ENCODE assay signal across 18 cellular contexts in genomic region chr5:38166832-38167231, GRCh38.
DNase-seq lines count a peak whose midpoint lies in the region; ATAC-seq and TF ChIP-seq lines count a peak whose summit lies in the region.
"Had no signal": no experiment of that assay in that cellular context is flagged by ENCODE, and none has a peak within 500 bp of the region (broad histone marks: within the 10 kb centered on the region; RNA-seq: fewer than 3 reads in every experiment).

No MANE protein-coding gene starts in this region.

- no peaks in the 10 kb centered on the region for H3K79me2 ChIP-seq in GM23338 (replicated peaks; ENCODE audit: insufficient read depth)

- H3K27me3 Mint-ChIP-seq in GM23338 (ENCODE audit: insufficient read depth, low read depth, poor library complexity) = peaks cover 7% of the 10 kb centered on the region
- H3K27me3 Mint-ChIP-seq in neural crest cell (ENCODE audit: low read depth) = peaks cover 3% of the 10 kb centered on the region
- H3K27me3 Mint-ChIP-seq: CD4-positive, CD25-positive, alpha-beta regulatory T cell; CD8-positive, alpha-beta memory T cell had no signal

- H3K4me3 Mint-ChIP-seq in GM23338 = no peak overlapping the region
- H3K4me3 Mint-ChIP-seq in neural crest cell = no peak overlapping the region
- H3K4me3 Mint-ChIP-seq: CD4-positive, CD25-positive, alpha-beta regulatory T cell; CD8-positive, alpha-beta memory T cell had no signal

- no peaks in the 10 kb centered on the region for H3K9me3 ChIP-seq in aorta (ENCODE audit: control insufficient read depth, low read length)
- H3K9me3 ChIP-seq in ascending aorta = no peaks in the 10 kb centered on the region
- H3K9me3 ChIP-seq: BE2C had no signal

- H3K36me3 ChIP-seq in GM23338 (ENCODE audit: insufficient read depth) (no peaks in the 10 kb centered on the region), aorta (ENCODE audit: control insufficient read depth in 1 of 2, insufficient read depth in 2 of 2, low read length in 1 of 2) (no peaks in the 10 kb centered on the region), ascending aorta (no peaks in the 10 kb centered on the region)
- H3K36me3 ChIP-seq: BE2C had no signal

- intact Hi-C loops in aorta (cut with DNase I) = no loop called here
- intact Hi-C loops in ascending aorta (cut with DNase I) = no loop called here

- H3K9me3 Mint-ChIP-seq in GM23338 (no peaks in the 10 kb centered on the region; the same call in 2 of the 3 replicates), neural crest cell (peaks cover 4% of the 10 kb centered on the region)

- DNase-seq in GM23338 (ENCODE audit: low spot score) = no peak
- no peak for DNase-seq in neural crest cell (ENCODE audit: low read depth, low spot score)
- no peak for DNase-seq in aorta
- DNase-seq in activated naive CD4-positive, alpha-beta T cell treated with Interleukin-2 at 50 U/mL for 16 hours = no peak
- DNase-seq in ascending aorta (ENCODE audit: low spot score in 2 of 2) = no peak
- DNase-seq: ACHN; C1 segment of cervical spinal cord; CD4-positive, CD25-positive, alpha-beta regulatory T cell; CD8-positive, alpha-beta memory T cell; COR-L47; DMS 273 treated with DMSO at 0.1 percent for 48 hours; DMS53; DND-41; EL; HCEC 1CT had no signal

- H3K36me3 Mint-ChIP-seq in GM23338 (ENCODE audit: low read depth) = no peaks in the 10 kb centered on the region
- H3K36me3 Mint-ChIP-seq in neural crest cell (ENCODE audit: low read depth) = no peaks in the 10 kb centered on the region
- H3K36me3 Mint-ChIP-seq: CD4-positive, CD25-positive, alpha-beta regulatory T cell; CD8-positive, alpha-beta memory T cell had no signal

- H3K4me3 ChIP-seq in GM23338 (no peak overlapping the region), aorta (ENCODE audit: low read length in 2 of 2) (no peak overlapping the region), ascending aorta (no peak overlapping the region)
- H3K4me3 ChIP-seq: GM12878 had no signal

- H3K27ac ChIP-seq in GM23338 (ENCODE audit: low read depth) (no peak overlapping the region), VCaP (peak overlapping the region; percentile 77), aorta (ENCODE audit: low read depth in 1 of 2, low read length in 2 of 2) (no peak overlapping the region), ascending aorta (no peak overlapping the region)

- 83% methylated on average over 11 of the region's 11 CpGs for WGBS in aorta, 2 donors

- H3K27ac Mint-ChIP-seq in GM23338 (no peak overlapping the region), neural crest cell (ENCODE audit: unreplicated experiment) (peak overlapping the region; percentile 41)
- H3K27ac Mint-ChIP-seq: CD8-positive, alpha-beta memory T cell had no signal

- no peaks in the 10 kb centered on the region for H3K27me3 ChIP-seq in GM23338 (ENCODE audit: insufficient read depth)
- H3K27me3 ChIP-seq in aorta (ENCODE audit: control insufficient read depth in 1 of 2, insufficient read depth in 2 of 2, low read length in 1 of 2) = peaks cover 0 to 2% of the 10 kb centered on the region in 2 donors
- no peaks in the 10 kb centered on the region for H3K27me3 ChIP-seq in ascending aorta
- H3K27me3 ChIP-seq: BE2C had no signal

- H4K20me1 ChIP-seq in GM23338 (replicated peaks; ENCODE audit: insufficient read depth) = no peaks in the 10 kb centered on the region

- no peak for TF ChIP-seq CTCF in GM23338 (conservative IDR thresholded peaks at IDR 0.05; ENCODE audit: low read depth in 2 of 2)
- TF ChIP-seq CTCF in VCaP (conservative IDR thresholded peaks at IDR 0.05) = no peak
- no peak for TF ChIP-seq CTCF in neural crest cell (conservative IDR thresholded peaks at IDR 0.05)
- TF ChIP-seq CTCF in ascending aorta (IDR thresholded peaks at IDR 0.05) = no peak

- peaks cover 26% of the 10 kb centered on the region for H3K4me1 Mint-ChIP-seq in GM23338
- no peaks in the 10 kb centered on the region for H3K4me1 Mint-ChIP-seq in neural crest cell
- H3K4me1 Mint-ChIP-seq: CD4-positive, CD25-positive, alpha-beta regulatory T cell; CD8-positive, alpha-beta memory T cell had no signal

- no peaks in the 10 kb centered on the region for H3F3A ChIP-seq in GM23338 (replicated peaks; ENCODE audit: low read depth)

- 0 out of 2 replicates have a peak overlapping the region, but pooled peaks have one; percentile 53 for H3K4me2 ChIP-seq in GM23338

- no peaks in the 10 kb centered on the region for H3K9me2 ChIP-seq in GM23338 (ENCODE audit: insufficient read depth)

- no peak; the same call in 1 of the 3 replicates for ATAC-seq in GM23338
- peak; percentile 26 for ATAC-seq in aorta (ENCODE audit: low FRiP score)
- ATAC-seq: GM12878 had no signal

- H3K4me1 ChIP-seq in GM23338 (ENCODE audit: insufficient read depth) = peaks cover 14% of the 10 kb centered on the region; the same call in 1 of the 2 replicates
- no peaks in the 10 kb centered on the region for H3K4me1 ChIP-seq in aorta (ENCODE audit: control insufficient read depth in 1 of 2, insufficient read depth in 2 of 2, low read length in 2 of 2)
- H3K4me1 ChIP-seq in ascending aorta = no peaks in the 10 kb centered on the region
- H3K4me1 ChIP-seq: BE2C had no signal

- H2AFZ ChIP-seq in GM23338 = no peak overlapping the region

TF ChIP-seq in GM23338, 12 proteins besides CTCF, POLR2A, EP300 and RAD21:
- TF ChIP-seq STAT1 (IDR thresholded peaks at IDR 0.05; ENCODE audit: unreplicated experiment) = no peak
